15 cellular contexts compared by ENCODE assay signal in genomic region chr12:125564753-125565152, GRCh38.
DNase-seq lines count a peak whose midpoint lies in the region; ATAC-seq lines count a peak whose summit lies in the region.
"Had no signal": no experiment of that assay in that cellular context is flagged by ENCODE, and none has a peak within 500 bp of the region (broad histone marks: within the 10 kb centered on the region; RNA-seq: fewer than 3 reads in every experiment).

No MANE protein-coding gene starts in this region.

- in situ Hi-C loops in KBM-7 (cut with MboI; ENCODE audit: low pct_unique_long_range_greater_than_20kb, low sequenced_read_pairs): no loop called here

- ATAC-seq in GM18867 (IDR thresholded peaks at IDR 0.05; ENCODE audit: unreplicated experiment) (peak; percentile 43), GM21526 (IDR thresholded peaks at IDR 0.05; ENCODE audit: low FRiP score, unreplicated experiment) (no peak), GM19035 (IDR thresholded peaks at IDR 0.05; ENCODE audit: unreplicated experiment) (no peak)
- ATAC-seq: CD8-positive, alpha-beta T cell; GM23338 had no signal

- DNase-seq in KBM-7 (peak; percentile 1), occipital lobe (lab: John Stamatoyannopoulos, UW) (peak; percentile 13), HuH-7.5 (ENCODE audit: low spot score) (no peak), RPMI8226 (no peak)
- DNase-seq: BE2C; CD8-positive, alpha-beta T cell; COR-L47; DMS153; DMS79 treated with DMSO at 0.1 percent for 48 hours; EL; H7 had no signal

Comparison
In these comparisons a context has a peak if more than half of its experiments do, and no peak if none do; other contexts are left out.
1. DNase-seq: peak in KBM-7 (single experiment) and occipital lobe (single experiment); none in HuH-7.5 (single experiment) and RPMI8226 (single experiment).